Comparison of ENCODE assay signal across 8 cellular contexts in genomic region chr12:53626702-53627169, GRCh38. TPM values are rescaled to one million over a fixed set of nuclear protein-coding genes. Genes with fewer than 3 reads are reported as not detected.
DNase-seq lines count a peak whose midpoint lies in the region; ATAC-seq, FAIRE-seq and TF ChIP-seq lines count a peak whose summit lies in the region.

No MANE protein-coding gene starts in this region.

- H3K4me3 ChIP-seq in right atrium auricular region = peak overlapping the region; percentile 58 to 67
- H3K4me3 ChIP-seq in MG63 = peak overlapping the region; percentile 82
- H3K4me3 ChIP-seq in duodenal mucosa (ENCODE audit: low read depth in 1 of 2, low read length in 2 of 2) = peak overlapping the region; percentile 91 to 98
- H3K4me3 ChIP-seq in pancreas = peak overlapping the region in 3 of 4 donors; percentile 15 to 60 (median 54)
- H3K4me3 ChIP-seq in thyroid gland (replicated peaks in 1 of 3) = peak overlapping the region in 1 of 3 donors; percentile 50

- H3K36me3 ChIP-seq in right atrium auricular region (no peaks in the 10 kb centered on the region), MG63 (no peaks in the 10 kb centered on the region; the same call in none of the 2 replicates), duodenal mucosa (ENCODE audit: control insufficient read depth in 1 of 2, insufficient read depth in 2 of 2, low read length in 2 of 2) (no peaks in the 10 kb centered on the region), pancreas (no peaks in the 10 kb centered on the region), thyroid gland (no peaks in the 10 kb centered on the region)

- TF ChIP-seq CTCF in right atrium auricular region (IDR thresholded peaks at IDR 0.05) = no peak
- TF ChIP-seq CTCF in pancreas (IDR thresholded peaks at IDR 0.05) = no peak
- no peak for TF ChIP-seq CTCF in thyroid gland (IDR thresholded peaks at IDR 0.05)

- TF ChIP-seq POLR2A in thyroid gland (IDR thresholded peaks at IDR 0.05) = no peak

- H3K27me3 ChIP-seq in right atrium auricular region (no peaks in the 10 kb centered on the region), MG63 (no peaks in the 10 kb centered on the region), duodenal mucosa (ENCODE audit: control insufficient read depth in 1 of 2, insufficient read depth in 2 of 2, low read length in 2 of 2) (no peaks in the 10 kb centered on the region), pancreas (no peaks in the 10 kb centered on the region), thyroid gland (no peaks in the 10 kb centered on the region)

- no peak for ATAC-seq in left ventricle myocardium superior
- no peak for ATAC-seq in pancreas
- ATAC-seq in HG03159 (IDR thresholded peaks at IDR 0.05; ENCODE audit: unreplicated experiment) = no peak

- peak overlapping the region in 1 of 2 donors; percentile 97 for H3K9ac ChIP-seq in duodenal mucosa (ENCODE audit: low read depth in 1 of 2, low read length in 2 of 2)

- H3K4me1 ChIP-seq in right atrium auricular region = peaks cover 0 to 40% of the 10 kb centered on the region in 2 donors
- H3K4me1 ChIP-seq in duodenal mucosa (ENCODE audit: control insufficient read depth in 1 of 2, insufficient read depth in 2 of 2, low read length in 2 of 2) = peaks cover 22 to 33% of the 10 kb centered on the region in 2 donors
- peaks cover 3 to 29% (median 16%) of the 10 kb centered on the region in 3 donors for H3K4me1 ChIP-seq in pancreas
- H3K4me1 ChIP-seq in thyroid gland = peaks cover 28 to 31% of the 10 kb centered on the region in 2 donors

- FAIRE-seq in pancreas (lab: Jason Lieb, UNC) = no peak

- H3K27ac ChIP-seq in right atrium auricular region = peak overlapping the region; percentile 91 to 93
- H3K27ac ChIP-seq in duodenal mucosa (ENCODE audit: low read depth, low read length) = no peak overlapping the region
- peak overlapping the region in 3 of 4 donors; percentile 86 to 97 (median 90) for H3K27ac ChIP-seq in pancreas
- peak overlapping the region in 1 of 3 donors; percentile 92 for H3K27ac ChIP-seq in thyroid gland

- intact Hi-C loops in left ventricle myocardium superior (cut with micrococcal nuclease) = no loop called here
- intact Hi-C loops in pancreas (cut with DNase I) = no loop called here
- intact Hi-C loops in thyroid gland (cut with DNase I) = loop anchor here (5.0 kb wide), 1 partner anchor 51 kb away; the partner anchor contains the start of gene ATP5MC2

- DNase-seq in right atrium auricular region (ENCODE audit: low spot score) = no peak
- DNase-seq in left ventricle myocardium superior = no peak
- DNase-seq in MG63 = no peak
- DNase-seq in pancreas = no peak
- no peak for DNase-seq in thyroid gland
- DNase-seq in RKO (ENCODE audit: low spot score) = no peak

- no peaks in the 10 kb centered on the region for H3K9me3 ChIP-seq in right atrium auricular region
- 0 out of 2 replicates have a peak, but pooled peaks cover 2% of the 10 kb centered on the region for H3K9me3 ChIP-seq in MG63
- no peaks in the 10 kb centered on the region for H3K9me3 ChIP-seq in duodenal mucosa (ENCODE audit: control insufficient read depth in 1 of 2, low read length in 2 of 2)
- no peaks in the 10 kb centered on the region for H3K9me3 ChIP-seq in pancreas
- H3K9me3 ChIP-seq in thyroid gland = no peaks in the 10 kb centered on the region

- WGBS in pancreas, 2 donors = 25 to 28% methylated on average over 6 of the region's 6 CpGs
- 30 to 32% methylated on average over 6 of the region's 6 CpGs for WGBS in thyroid gland, 2 donors

RNA-seq across cellular contexts. Expression of gene ATF7, which starts 0.6 kb away (rescaled TPM):
- total RNA-seq in right atrium auricular region (10 to 100 TPM; 22.1 to 24.7 TPM), left ventricle myocardium superior (37.7 TPM), pancreas (10 to 100 TPM; 13.5 to 31.5 (median 19.6) TPM), thyroid gland (10 to 100 TPM; 21.3 to 40.1 (median 37.6) TPM)
- 5.7 and 12.4 TPM in 2 replicates for total RNA-seq in MG63 (2014; rRNA removed; shearing (Covaris generic); ENCODE audit: low replicate concordance)
- 10 to 100 TPM; 11.6 to 17.3 TPM for polyA plus RNA-seq in pancreas

RNA-seq across cellular contexts. Expression of gene ATP5MC2, which starts 49.1 kb away (rescaled TPM):
- total RNA-seq in right atrium auricular region (100 to 1,000 TPM; 481 to 659 TPM), left ventricle myocardium superior (623 TPM), pancreas (100 to 1,000 TPM; 134 to 229 (median 180) TPM), thyroid gland (100 to 1,000 TPM; 181 to 334 (median 259) TPM)
- total RNA-seq in MG63 (2014; rRNA removed; shearing (Covaris generic); ENCODE audit: low replicate concordance) = 213 and 230 TPM in 2 replicates
- 100 to 1,000 TPM; 246 to 350 TPM for polyA plus RNA-seq in pancreas
